Comparison of ENCODE assay signal across 8 cellular contexts in genomic region chr17:75270966-75271232, GRCh38. TPM values are rescaled to one million over a fixed set of nuclear protein-coding genes. Genes with fewer than 3 reads are reported as not detected.
DNase-seq lines count a peak whose midpoint lies in the region; ATAC-seq and TF ChIP-seq lines count a peak whose summit lies in the region.

Gene MIF4GD (minus strand): TSS chr17:75271231. CDS start chr17:75270195, 1,036 bp downstream.

- H4K20me1 ChIP-seq in mammary epithelial cell (ENCODE audit: insufficient read depth, low read length), result no peaks in the 10 kb centered on the region

- TF ChIP-seq CTCF in Calu3 (IDR thresholded peaks at IDR 0.05; ENCODE audit: unreplicated experiment), result no peak
- TF ChIP-seq CTCF in mammary epithelial cell (conservative IDR thresholded peaks at IDR 0.05 in 1 of 2, IDR thresholded peaks at IDR 0.05 in 1 of 2; ENCODE audit: extremely low read depth in 1 of 2, insufficient read depth in 1 of 2, low read depth in 1 of 2, low read length in 2 of 2), result no peak
- no peak for TF ChIP-seq CTCF in left lung (IDR thresholded peaks at IDR 0.05)

- H3K36me3 ChIP-seq in HUES64 (ENCODE audit: insufficient read depth, low read length) (peaks cover 24% of the 10 kb centered on the region), mammary epithelial cell (ENCODE audit: insufficient read depth, low read length) (peaks cover 5% of the 10 kb centered on the region), left lung (peaks cover 0 to 50% of the 10 kb centered on the region in 2 donors), thymus (ENCODE audit: control insufficient read depth, insufficient read depth) (peaks cover 33% of the 10 kb centered on the region)

- peak within 1 kb of the TSS; percentile 66 for H3K27ac ChIP-seq in HUES64 (ENCODE audit: low read depth, low read length)
- peak within 1 kb of the TSS; percentile 47 for H3K27ac ChIP-seq in mammary epithelial cell (ENCODE audit: insufficient read depth, low read depth, low read length)
- peak within 1 kb of the TSS; percentile 95 for H3K27ac ChIP-seq in left lung
- peak within 1 kb of the TSS; percentile 92 for H3K27ac ChIP-seq in thymus (ENCODE audit: low read depth)

- CTCF ChIA-PET in Calu3 (lab: Charles Lee) (interaction anchor here (0.5 to 2.6 kb wide), 21 partner anchors 9 to 375 kb away, joined by 3 to 32 read pairs (median 3); partner anchors contain the start of genes GGA3, GRB2, MRPS7 and SLC25A19), mammary epithelial cell (lab: Charles Lee; ENCODE audit: low non-redundant PET) (interaction anchor here (0.5 to 2.5 kb wide), 13 partner anchors 9 to 188 kb away, joined by 3 to 20 read pairs (median 5); partner anchors contain the start of genes GGA3, GRB2, JPT1 and MRPS7)

- peak within 1 kb of the TSS; percentile 89 for H3K9ac ChIP-seq in HUES64 (ENCODE audit: low read depth, low read length)
- H3K9ac ChIP-seq in mammary epithelial cell (ENCODE audit: insufficient read depth, low read length), result peak within 1 kb of the TSS; percentile 83

- peak within 1 kb of the TSS; percentile 97 for H2AFZ ChIP-seq in mammary epithelial cell (ENCODE audit: low read depth, low read length)

- peaks cover 13% of the 10 kb centered on the region for H3K4me1 Mint-ChIP-seq in Calu3 (ENCODE audit: low read depth, unreplicated experiment)

- peak within 1 kb of the TSS; percentile 89 for H3K27ac Mint-ChIP-seq in Calu3 (ENCODE audit: unreplicated experiment)

- H3K36me3 Mint-ChIP-seq in Calu3 (ENCODE audit: insufficient read depth, unreplicated experiment), result peaks cover 62% of the 10 kb centered on the region

- H3K4me3 ChIP-seq in HUES64 (ENCODE audit: low read length) (peak within 1 kb of the TSS; percentile 91), mammary epithelial cell (replicated peaks in 1 of 3; ENCODE audit: insufficient read depth in 1 of 3, low read depth in 2 of 3, low read length in 3 of 3) (peak within 1 kb of the TSS; percentile 70 to 84 (median 76)), left lung (peak within 1 kb of the TSS; percentile 86 to 93), thymus (ENCODE audit: low read length) (peak within 1 kb of the TSS; percentile 76)

- ATAC-seq in left lung (no peak), GM19397 (IDR thresholded peaks at IDR 0.05; ENCODE audit: unreplicated experiment) (no peak)

- intact Hi-C loops in Calu3 (cut with micrococcal nuclease; ENCODE audit: unreplicated experiment) (no loop called here), mammary epithelial cell (cut with micrococcal nuclease) (loop anchor here (1.0 to 5.0 kb wide), 5 partner anchors 18 to 246 kb away; partner anchors contain the start of genes CASKIN2, GRB2, SLC25A19 and TSEN54), left lung (cut with DNase I) (no loop called here)

- under 1% methylated on average over 39 of the region's 39 CpGs for WGBS in HUES64
- WGBS in mammary epithelial cell (ENCODE audit: low coverage, missing lambda C conversion rate), result 0% methylated on average over 1 of the region's 39 CpGs
- WGBS in thymus, result under 1% methylated on average over 39 of the region's 39 CpGs

- H3K4me1 ChIP-seq in HUES64 (ENCODE audit: insufficient read depth, low read length), result peaks cover 5% of the 10 kb centered on the region; the same call in 1 of the 2 replicates
- H3K4me1 ChIP-seq in mammary epithelial cell (ENCODE audit: insufficient read depth, low read length), result peaks cover 20% of the 10 kb centered on the region
- peaks cover 13 to 63% of the 10 kb centered on the region in 2 donors for H3K4me1 ChIP-seq in left lung
- H3K4me1 ChIP-seq in thymus (ENCODE audit: control insufficient read depth, insufficient read depth, low read length), result peaks cover 13% of the 10 kb centered on the region

- peak within 1 kb of the TSS; percentile 91 for H3K4me3 Mint-ChIP-seq in Calu3 (ENCODE audit: low read depth, unreplicated experiment)

- no peaks in the 10 kb centered on the region for H3K9me3 Mint-ChIP-seq in Calu3 (ENCODE audit: low read depth, unreplicated experiment)

- in situ Hi-C loops in mammary epithelial cell (cut with MboI; ENCODE audit: low sequenced_read_pairs in 2 of 2), result no loop called here

- peaks cover 7% of the 10 kb centered on the region for H3K79me2 ChIP-seq in mammary epithelial cell (ENCODE audit: insufficient read depth, low read length)

- no peak for DNase-seq in Calu3
- DNase-seq in mammary epithelial cell, result no peak
- no peak for DNase-seq in left lung
- DNase-seq in LoVo (ENCODE audit: low spot score), result no peak
- DNase-seq in OCI-M2 (lab: John Stamatoyannopoulos, UW; ENCODE audit: unreplicated experiment), result no peak

- no peaks in the 10 kb centered on the region for H3K9me3 ChIP-seq in HUES64 (ENCODE audit: insufficient read depth, low read depth, low read length)
- no peaks in the 10 kb centered on the region for H3K9me3 ChIP-seq in mammary epithelial cell (replicated peaks; ENCODE audit: insufficient read depth, low read length)
- no peaks in the 10 kb centered on the region for H3K9me3 ChIP-seq in left lung
- no peaks in the 10 kb centered on the region for H3K9me3 ChIP-seq in thymus (ENCODE audit: control insufficient read depth)

- H3K27me3 ChIP-seq in HUES64 (ENCODE audit: insufficient read depth, low read length) (no peaks in the 10 kb centered on the region), mammary epithelial cell (ENCODE audit: insufficient read depth, low read length) (no peaks in the 10 kb centered on the region), left lung (no peaks in the 10 kb centered on the region), thymus (ENCODE audit: control insufficient read depth, insufficient read depth) (no peaks in the 10 kb centered on the region)

- H3K27me3 Mint-ChIP-seq in Calu3 (ENCODE audit: unreplicated experiment), result no peaks in the 10 kb centered on the region

- H3K4me2 ChIP-seq in mammary epithelial cell (ENCODE audit: insufficient read depth, low read depth, low read length), result peak within 1 kb of the TSS; percentile 96

- no TSS peak for BruUV-seq in Calu3 (replicated peaks; lab: Mats Ljungman, UMichigan)
- no TSS peak for BruUV-seq in mammary epithelial cell (replicated peaks; lab: Mats Ljungman, UMichigan)

- dilution Hi-C loops in mammary epithelial cell (cut with HindIII; ENCODE audit: low sequenced_read_pairs), result no loop called here

RNA-seq across cellular contexts. Expression of gene MIF4GD, which starts in this region (rescaled TPM):
- total RNA-seq in Calu3 (2022), result 25.7 and 29.5 TPM in 2 replicates
- 10.3 TPM for polyA plus RNA-seq in HUES64 (2013, experiment 1 of 2)
- polyA plus RNA-seq in HUES64 (2013, experiment 2 of 2), result 16.5 TPM
- 10 to 100 TPM in 1 of 2 donors, 1 to 10 TPM in 1; 9.7 to 14.6 TPM for total RNA-seq in mammary epithelial cell
- 21.0 TPM for polyA plus RNA-seq in mammary epithelial cell
- 10.6 TPM for polyA minus RNA-seq in mammary epithelial cell
- total RNA-seq in left lung, result 10 to 100 TPM; 22.6 to 25.4 TPM
- 37.3 TPM for polyA plus RNA-seq in thymus
